In genomic region chr20:44247131-44247571, GRCh38 we compare ENCODE assay signal across 9 cellular contexts. TPM values are rescaled to one million over a fixed set of nuclear protein-coding genes. Genes with fewer than 3 reads are reported as not detected.
A peak's percentile ranks its signal among the peaks of the same experiment; 100 is the strongest.
DNase-seq lines count a peak whose midpoint lies in the region; ATAC-seq and TF ChIP-seq lines count a peak whose summit lies in the region.
"Had no signal": no experiment of that assay in that cellular context is flagged by ENCODE, and none has a peak within 500 bp of the region (broad histone marks: within the 10 kb centered on the region; RNA-seq: fewer than 3 reads in every experiment).

GDAP1L1 (plus strand) TSS chr20:44247308; CDS start chr20:44247335, 27 bp downstream.

- H3K14ac ChIP-seq in neuronal stem cell (ENCODE audit: low read length), result no peak within 1 kb of the TSS

- H2AK5ac ChIP-seq in neuronal stem cell (ENCODE audit: low read depth, low read length), result no peak within 1 kb of the TSS

- no peak within 1 kb of the TSS for H4K91ac ChIP-seq in neuronal stem cell (ENCODE audit: low read depth, low read length, poor library complexity)

- H3K27ac ChIP-seq in neuronal stem cell (replicated peaks; ENCODE audit: low read length) (no peak within 1 kb of the TSS), gastroesophageal sphincter (no peak within 1 kb of the TSS)

- H2AFZ ChIP-seq in neuronal stem cell (ENCODE audit: low read length), result peak within 1 kb of the TSS; percentile 98

- H3K4me1 ChIP-seq in neuronal stem cell (ENCODE audit: control insufficient read depth in 2 of 2, insufficient read depth in 1 of 2, low read depth in 1 of 2, low read length in 2 of 2) (peaks cover 3 to 5% of the 10 kb centered on the region in 2 donors), gastroesophageal sphincter (peaks cover 0 to 15% (median 8%) of the 10 kb centered on the region in 3 donors)

- H3K9ac ChIP-seq in neuronal stem cell (ENCODE audit: low read depth, low read length, poor library complexity), result no peak within 1 kb of the TSS

- H3K79me1 ChIP-seq in neuronal stem cell (ENCODE audit: low read depth, low read length), result no peaks in the 10 kb centered on the region

- no peak for TF ChIP-seq EP300 in gastroesophageal sphincter (IDR thresholded peaks at IDR 0.05)

- ATAC-seq in GM18867 (IDR thresholded peaks at IDR 0.05; ENCODE audit: unreplicated experiment), result no peak
- no peak for ATAC-seq in GM19395 (IDR thresholded peaks at IDR 0.05; ENCODE audit: unreplicated experiment)
- no peak for ATAC-seq in gastroesophageal sphincter

- no peak within 1 kb of the TSS for H4K8ac ChIP-seq in neuronal stem cell (ENCODE audit: low read depth, low read length)

- peak within 1 kb of the TSS; percentile 61 to 78 for H3K4me3 ChIP-seq in neuronal stem cell (ENCODE audit: low read length in 2 of 2)
- peak within 1 kb of the TSS in 1 of 2 donors; percentile 44 for H3K4me3 ChIP-seq in gastroesophageal sphincter

- no peaks in the 10 kb centered on the region for H3K9me3 Mint-ChIP-seq in endothelial cell (ENCODE audit: unreplicated experiment)

- peak within 1 kb of the TSS; percentile 44 for H3K4me3 Mint-ChIP-seq in endothelial cell (ENCODE audit: unreplicated experiment)
- H3K4me3 Mint-ChIP-seq: memory B cell had no signal

- no peak within 1 kb of the TSS for H3K27ac Mint-ChIP-seq in endothelial cell (ENCODE audit: unreplicated experiment)
- H3K27ac Mint-ChIP-seq: memory B cell had no signal

- peak within 1 kb of the TSS; percentile 53 for H3K18ac ChIP-seq in neuronal stem cell (ENCODE audit: low read length)

- no peak within 1 kb of the TSS for H2BK15ac ChIP-seq in neuronal stem cell (ENCODE audit: low read length)

- no peak within 1 kb of the TSS for H3K4ac ChIP-seq in neuronal stem cell (ENCODE audit: low read length)

- no peaks in the 10 kb centered on the region for H3K9me3 ChIP-seq in neuronal stem cell (replicated peaks in 1 of 2; ENCODE audit: control insufficient read depth in 2 of 2, insufficient read depth in 1 of 2, low read depth in 1 of 2, low read length in 2 of 2)
- H3K9me3 ChIP-seq in gastroesophageal sphincter, result no peaks in the 10 kb centered on the region

- TF ChIP-seq CTCF in endothelial cell (IDR thresholded peaks at IDR 0.05; ENCODE audit: unreplicated experiment) (no peak), gastroesophageal sphincter (IDR thresholded peaks at IDR 0.05) (no peak)

- H3K27me3 Mint-ChIP-seq in endothelial cell (ENCODE audit: unreplicated experiment), result peaks cover 3% of the 10 kb centered on the region

- no CpG with 5 or more reads among the region's 32 CpGs for WGBS in neuronal stem cell (ENCODE audit: extremely low coverage in 2 of 2, insufficient read length in 2 of 2, insufficient replicate concordance in 1 of 2), 2 donors
- 6% methylated on average over 6 of the region's 32 CpGs; no CpG with 5 or more reads in 1 of the 2 donors for whole genome bisulfite sequencing in gastroesophageal sphincter (ENCODE audit: low coverage in 1 of 2), 2 donors

- no peak for TF ChIP-seq POLR2A in gastroesophageal sphincter (IDR thresholded peaks at IDR 0.05)

- no peak within 1 kb of the TSS for H2BK120ac ChIP-seq in neuronal stem cell (ENCODE audit: low read depth, low read length)

- H3K23ac ChIP-seq in neuronal stem cell (ENCODE audit: low read depth, low read length, poor library complexity), result no peak within 1 kb of the TSS

- H2BK12ac ChIP-seq in neuronal stem cell (ENCODE audit: low read length), result no peak within 1 kb of the TSS

- DNase-seq in DMS79 treated with DMSO at 0.1 percent for 48 hours (lab: John Stamatoyannopoulos, UW) (peak; percentile 11), NCI-H2227 (lab: John Stamatoyannopoulos, UW; ENCODE audit: unreplicated experiment) (peak; percentile 82), endothelial cell (ENCODE audit: low spot score) (peak; percentile 22), neuronal stem cell (ENCODE audit: low spot score) (peak; percentile 51)
- DNase-seq in stimulated activated CD4-positive, alpha-beta T cell treated with anti-CD3 and anti-CD28 coated beads, Interleukin-2, amount 100 ng/mL, for 24 hours, result no peak

- H3K4me2 ChIP-seq in neuronal stem cell (ENCODE audit: insufficient read depth, low read length, poor library complexity, severe bottlenecking), result peak within 1 kb of the TSS; percentile 79

- H3K27me3 ChIP-seq in neuronal stem cell (ENCODE audit: control insufficient read depth in 3 of 3, insufficient read depth in 3 of 3, low read depth in 1 of 3, low read length in 3 of 3) (peaks cover 0 to 8% (median 4%) of the 10 kb centered on the region in 3 experiments), gastroesophageal sphincter (peaks cover 20% of the 10 kb centered on the region)

- no peaks in the 10 kb centered on the region for H3K36me3 ChIP-seq in neuronal stem cell (replicated peaks in 1 of 2; ENCODE audit: control insufficient read depth in 2 of 2, insufficient read depth in 2 of 2, low read length in 2 of 2)
- no peaks in the 10 kb centered on the region for H3K36me3 ChIP-seq in gastroesophageal sphincter

- peaks cover 6% of the 10 kb centered on the region for H3K4me1 Mint-ChIP-seq in endothelial cell (ENCODE audit: unreplicated experiment)
- H3K4me1 Mint-ChIP-seq: memory B cell had no signal

- H3K36me3 Mint-ChIP-seq in endothelial cell (ENCODE audit: low read depth, unreplicated experiment), result no peaks in the 10 kb centered on the region

- H2BK5ac ChIP-seq in neuronal stem cell (ENCODE audit: low read length), result peak within 1 kb of the TSS; percentile 59

RNA-seq across cellular contexts. Expression of gene GDAP1L1, which starts in this region (rescaled TPM):
- total RNA-seq in endothelial cell (ENCODE audit: unreplicated experiment), result 1.7 TPM
- polyA plus RNA-seq in neuronal stem cell (2013, experiment 1 of 2), result 0.57 TPM
- polyA plus RNA-seq in neuronal stem cell (2013, experiment 2 of 2), result 0.57 TPM
- total RNA-seq in gastroesophageal sphincter, result under 1 TPM in 1 of 4 donors, not detected in 3; 0.67 TPM

Comparison
In these comparisons a context has a peak if more than half of its experiments do, and no peak if none do; other contexts are left out.
1. DNase-seq: peak in DMS79 treated with DMSO at 0.1 percent for 48 hours (single experiment), NCI-H2227 (single experiment), endothelial cell (single experiment) and neuronal stem cell (single experiment); none in stimulated activated CD4-positive, alpha-beta T cell treated with anti-CD3 and anti-CD28 coated beads, Interleukin-2, amount 100 ng/mL, for 24 hours (0 of 2).